8 cellular contexts compared by ENCODE assay signal in the genomic region with DNA sequence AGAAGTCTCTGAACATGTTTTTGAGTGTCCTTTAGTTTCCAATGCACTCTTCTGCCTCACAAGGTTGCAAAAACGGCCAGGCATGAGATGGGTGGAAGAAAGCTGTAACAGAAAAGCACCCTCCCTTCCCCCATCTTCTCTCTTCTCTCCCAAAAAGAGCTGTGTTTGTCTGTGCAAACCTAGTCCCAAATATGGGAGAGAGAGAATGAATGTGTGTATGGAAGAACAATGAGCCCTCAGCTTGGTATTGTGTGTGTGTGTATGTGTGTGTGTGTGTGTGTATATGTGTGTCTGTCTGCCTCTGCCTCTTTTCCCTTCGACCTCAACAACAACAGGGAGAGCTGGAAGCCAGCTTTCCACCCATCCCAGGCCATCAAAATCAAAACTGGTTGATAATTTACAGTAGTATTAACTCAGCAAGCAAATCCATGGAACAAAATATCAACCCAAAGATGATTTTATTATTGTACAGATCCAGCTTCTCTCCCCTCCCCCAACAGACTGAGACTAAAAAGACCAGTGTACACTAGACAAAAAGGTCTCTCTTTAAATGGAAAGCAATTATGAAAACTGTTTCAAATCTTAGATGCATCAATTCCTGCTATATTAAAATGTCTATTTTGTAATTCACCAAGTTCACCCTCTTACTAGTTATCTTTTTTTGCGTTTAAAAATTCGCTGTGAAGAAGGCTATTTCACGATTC. TPM values are rescaled to one million over a fixed set of nuclear protein-coding genes. Genes with fewer than 3 reads are reported as not detected.
A peak's percentile ranks its signal among the peaks of the same experiment; 100 is the strongest.
DNase-seq lines count a peak whose midpoint lies in the region; ATAC-seq and TF ChIP-seq lines count a peak whose summit lies in the region.

No MANE protein-coding gene starts in this region.

- WGBS in esophagus, 2 donors, result 11 to 12% methylated on average over 5 of the region's 5 CpGs

- DNase-seq in cardiac muscle cell (ENCODE audit: low read depth in 1 of 2, low spot score in 1 of 2) (peak; percentile 41 to 46), Right ventricle myocardium superior (no peak), SJSA1 (ENCODE audit: low read depth in 1 of 2, low spot score in 2 of 2) (peak in 1 of 2 experiments; percentile 61), nucleus accumbens (lab: John Stamatoyannopoulos, UW) (peak in 41 of 56 donors; percentile 10 to 75 (median 42))
- DNase-seq in activated CD4-positive, CD25-positive, alpha-beta regulatory T cell treated with anti-CD3 and anti-CD28 coated beads, Interleukin-2, amount 50 U/mL, for 72 hours, result no peak

- H3K4me1 ChIP-seq in cardiac muscle cell (ENCODE audit: low read depth) (peaks cover 15% of the 10 kb centered on the region), SJSA1 (replicated peaks) (peaks cover 48% of the 10 kb centered on the region), esophagus (ENCODE audit: control insufficient read depth in 2 of 2, insufficient read depth in 2 of 2, low read length in 1 of 2) (peaks cover 0 to 3% of the 10 kb centered on the region in 2 donors)

- no peaks in the 10 kb centered on the region for H3K9me3 ChIP-seq in cardiac muscle cell (ENCODE audit: low read depth)
- H3K9me3 ChIP-seq in SJSA1 (replicated peaks), result no peaks in the 10 kb centered on the region
- no peaks in the 10 kb centered on the region for H3K9me3 ChIP-seq in esophagus (ENCODE audit: control insufficient read depth in 2 of 2, insufficient read depth in 1 of 2, low read depth in 1 of 2, low read length in 1 of 2)

- ATAC-seq in Right ventricle myocardium superior (ENCODE audit: poor library complexity) (no peak), HG02852 (IDR thresholded peaks at IDR 0.05; ENCODE audit: unreplicated experiment) (no peak), HG03571 (IDR thresholded peaks at IDR 0.05; ENCODE audit: unreplicated experiment) (no peak)

- H3K36me3 ChIP-seq in cardiac muscle cell, result no peaks in the 10 kb centered on the region
- H3K36me3 ChIP-seq in SJSA1, result no peaks in the 10 kb centered on the region
- no peaks in the 10 kb centered on the region for H3K36me3 ChIP-seq in esophagus (ENCODE audit: control insufficient read depth in 2 of 2, insufficient read depth in 2 of 2, low read length in 1 of 2)

- H3K4me3 ChIP-seq in cardiac muscle cell, result peak overlapping the region; percentile 100
- H3K4me3 ChIP-seq in SJSA1, result peak overlapping the region; percentile 58
- H3K4me3 ChIP-seq in esophagus (ENCODE audit: low read depth in 1 of 2, low read length in 2 of 2), result peak overlapping the region; percentile 31 to 91

- intact Hi-C loops in Right ventricle myocardium superior (cut with DNase I), result no loop called here

- peak overlapping the region; percentile 98 for H3K27ac ChIP-seq in cardiac muscle cell
- H3K27ac ChIP-seq in SJSA1, result peak overlapping the region; percentile 58
- peak overlapping the region; percentile 66 to 74 for H3K27ac ChIP-seq in esophagus (ENCODE audit: low read depth in 2 of 2, low read length in 1 of 2)

- no peak for TF ChIP-seq CTCF in cardiac muscle cell (IDR thresholded peaks at IDR 0.05; ENCODE audit: low read depth, low read length)

- H3K27me3 ChIP-seq in cardiac muscle cell (no peaks in the 10 kb centered on the region), SJSA1 (replicated peaks) (no peaks in the 10 kb centered on the region), esophagus (ENCODE audit: control insufficient read depth in 1 of 2, insufficient read depth in 2 of 2, low read length in 2 of 2) (no peaks in the 10 kb centered on the region)

RNA-seq across cellular contexts. Expression of a gene that starts 1.7 kb away (rescaled TPM):
- total RNA-seq in cardiac muscle cell (59.5 and 81.0 TPM in 2 replicates), Right ventricle myocardium superior (114 TPM)
- polyA plus RNA-seq in cardiac muscle cell (70.3 and 72.5 TPM in 2 replicates), esophagus (10 to 100 TPM; 14.0 to 24.4 TPM)
- 15.7 and 25.4 TPM in 2 replicates for total RNA-seq in SJSA1 (2014; rRNA removed; shearing (Covaris generic))

Comparison
In these comparisons a context has a peak if more than half of its experiments do, and no peak if none do; other contexts are left out.
1. DNase-seq: peak in cardiac muscle cell (2 of 2) and nucleus accumbens (41 of 56); none in Right ventricle myocardium superior (single experiment) and activated CD4-positive, CD25-positive, alpha-beta regulatory T cell treated with anti-CD3 and anti-CD28 coated beads, Interleukin-2, amount 50 U/mL, for 72 hours (single experiment).
2. Peak in every context shown above with its lines, with median percentiles within 50 percentile points of each other: H3K27ac ChIP-seq and H3K4me3 ChIP-seq.